29 cellular contexts compared by ENCODE assay signal in the genomic region with DNA sequence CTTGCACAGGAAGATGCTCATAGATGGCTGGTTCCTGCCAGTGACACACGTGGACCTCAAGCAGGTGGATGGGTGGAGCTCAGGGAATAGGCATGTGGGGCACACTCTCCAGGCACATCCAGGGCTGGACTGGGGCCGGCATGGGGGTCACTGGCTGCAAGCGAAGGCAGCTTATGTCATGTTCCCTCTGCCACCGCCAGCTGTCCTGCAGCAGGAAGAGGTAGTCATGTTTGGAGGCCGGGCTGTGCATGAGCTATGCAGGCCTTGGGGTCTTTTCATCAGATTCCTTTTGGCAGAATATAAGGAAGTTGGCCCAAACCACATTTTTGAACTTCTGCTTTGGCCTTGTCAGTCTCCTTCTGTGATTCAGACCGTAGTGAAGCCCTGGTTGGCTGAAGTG.
DNase-seq lines count a peak whose midpoint lies in the region; ATAC-seq and TF ChIP-seq lines count a peak whose summit lies in the region.
"Had no signal": no experiment of that assay in that cellular context is flagged by ENCODE, and none has a peak within 500 bp of the region (broad histone marks: within the 10 kb centered on the region; RNA-seq: fewer than 3 reads in every experiment).

No MANE protein-coding gene starts in this region.

- no peak overlapping the region for H3K27ac ChIP-seq in adrenal gland
- H3K27ac ChIP-seq: brain microvascular endothelial cell, C4-2B, foreskin keratinocyte, heart right ventricle, Peyer's patch, uterus had no signal

- POLR2A ChIA-PET in HEK293T (lab: Yijun Ruan, JAX), result no interaction called here

- no peak for TF ChIP-seq CTCF in adrenal gland (IDR thresholded peaks at IDR 0.05)

- H3K36me3 ChIP-seq in adrenal gland (replicated peaks in 1 of 2), result no peaks in the 10 kb centered on the region
- H3K36me3 ChIP-seq: brain microvascular endothelial cell, HAP-1, heart right ventricle, Peyer's patch, uterus had no signal

- no peak for ATAC-seq in GM18517 (IDR thresholded peaks at IDR 0.05; ENCODE audit: unreplicated experiment)
- ATAC-seq: activated naive CD8-positive, alpha-beta T cell treated with anti-CD3 and anti-CD28 coated beads, Interleukin-2, amount 50 U/mL, for 24 hours; foreskin keratinocyte; HepG2; left colon had no signal

- H3K27me3 ChIP-seq in adrenal gland, result no peaks in the 10 kb centered on the region
- H3K27me3 ChIP-seq: brain microvascular endothelial cell, foreskin keratinocyte, heart right ventricle, Peyer's patch, uterus had no signal

- DNase-seq in CD1c-positive myeloid dendritic cell (ENCODE audit: extremely low spot score) (peak; percentile 4), NOMO-1 treated with dmso at 0.1 percent for 144 hours (lab: John Stamatoyannopoulos, UW; ENCODE audit: unreplicated experiment) (peak; percentile 80), adrenal gland (peak in 4 of 7 donors; percentile 22 to 55 (median 28)), pons (ENCODE audit: low spot score) (peak; percentile 76), NCI-H2081 (lab: John Stamatoyannopoulos, UW) (no peak), NCI-H2227 (lab: John Stamatoyannopoulos, UW; ENCODE audit: unreplicated experiment) (no peak), HEK293T (ENCODE audit: extremely low spot score) (no peak)
- DNase-seq: activated B cell treated with CpG ODN at 0.5 μM for 24 hours; activated CD4-positive, alpha-beta memory T cell treated with anti-CD3 and anti-CD28 coated beads for 36 hours; activated effector memory CD4-positive, alpha-beta T cell treated with anti-CD3 and anti-CD28 coated beads, Interleukin-2, amount 50 U/mL, for 16 hours; activated naive CD8-positive, alpha-beta T cell treated with anti-CD3 and anti-CD28 coated beads, Interleukin-2, amount 50 U/mL, for 24 hours; brain microvascular endothelial cell; effector memory CD4-positive, alpha-beta T cell; EL; foreskin keratinocyte; heart right ventricle; left colon; mesenchymal stem cell; NCI-H1105 treated with DMSO at 0.1 percent for 48 hours; NCI-H2029; NCI-H446; Peyer's patch; stimulated activated CD4-positive, alpha-beta T cell treated with anti-CD3 and anti-CD28 coated beads, Interleukin-2, amount 100 ng/mL, for 24 hours; uterus had no signal

- intact Hi-C loops in adrenal gland (cut with DNase I), result loop anchor here in 1 of 2 donors (10.0 kb wide), 1 partner anchor 51 kb away; no protein-coding TSS in a partner anchor

- no peak overlapping the region for H3K4me3 ChIP-seq in adrenal gland
- H3K4me3 ChIP-seq: HAP-1, heart right ventricle, Peyer's patch, smooth muscle cell, uterus had no signal

- no peaks in the 10 kb centered on the region for H3K9me3 ChIP-seq in adrenal gland (replicated peaks in 1 of 3)
- H3K9me3 ChIP-seq: HAP-1, heart right ventricle, Peyer's patch, uterus had no signal

- no peak for TF ChIP-seq POLR2A in adrenal gland (IDR thresholded peaks at IDR 0.05)

- peaks cover 3 to 13% of the 10 kb centered on the region in 2 donors for H3K4me1 ChIP-seq in adrenal gland (replicated peaks in 1 of 2)
- H3K4me1 ChIP-seq: foreskin keratinocyte, HAP-1, uterus had no signal

- CTCF ChIA-PET in HEK293T (lab: Yijun Ruan, JAX), result no interaction called here

- 54 to 71% (median 64%) methylated on average over 5 to 6 of the region's 6 CpGs; no CpG with 5 or more reads in 1 of the 4 donors for WGBS in adrenal gland, 4 donors

TF ChIP-seq in HEK293T, 16 proteins besides CTCF, POLR2A, EP300 and RAD21:
- TF ChIP-seq CTBP1 (IDR thresholded peaks at IDR 0.05; ENCODE audit: borderline replicate concordance), result no peak
- TF ChIP-seq, protein P1, sequence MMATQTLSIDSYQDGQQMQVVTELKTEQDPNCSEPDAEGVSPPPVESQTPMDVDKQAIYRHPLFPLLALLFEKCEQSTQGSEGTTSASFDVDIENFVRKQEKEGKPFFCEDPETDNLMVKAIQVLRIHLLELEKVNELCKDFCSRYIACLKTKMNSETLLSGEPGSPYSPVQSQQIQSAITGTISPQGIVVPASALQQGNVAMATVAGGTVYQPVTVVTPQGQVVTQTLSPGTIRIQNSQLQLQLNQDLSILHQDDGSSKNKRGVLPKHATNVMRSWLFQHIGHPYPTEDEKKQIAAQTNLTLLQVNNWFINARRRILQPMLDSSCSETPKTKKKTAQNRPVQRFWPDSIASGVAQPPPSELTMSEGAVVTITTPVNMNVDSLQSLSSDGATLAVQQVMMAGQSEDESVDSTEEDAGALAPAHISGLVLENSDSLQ (IDR thresholded peaks at IDR 0.05), result no peak
- no peak for TF ChIP-seq ELF4 (IDR thresholded peaks at IDR 0.05)
- no peak for TF ChIP-seq FOXK2 (IDR thresholded peaks at IDR 0.05)
- no peak for TF ChIP-seq FOXM1 (IDR thresholded peaks at IDR 0.05; ENCODE audit: borderline replicate concordance)
- TF ChIP-seq ARNT (IDR thresholded peaks at IDR 0.05), result no peak
- TF ChIP-seq LEF1 (IDR thresholded peaks at IDR 0.05; ENCODE audit: borderline replicate concordance), result no peak

Comparison
In these comparisons a context has a peak if more than half of its experiments do, and no peak if none do; other contexts are left out.
1. DNase-seq: peak in CD1c-positive myeloid dendritic cell (single experiment), NOMO-1 treated with dmso at 0.1 percent for 144 hours (single experiment), adrenal gland (4 of 7) and pons (single experiment); none in NCI-H2081 (0 of 2), NCI-H2227 (single experiment) and HEK293T (single experiment).